In the genomic region with DNA sequence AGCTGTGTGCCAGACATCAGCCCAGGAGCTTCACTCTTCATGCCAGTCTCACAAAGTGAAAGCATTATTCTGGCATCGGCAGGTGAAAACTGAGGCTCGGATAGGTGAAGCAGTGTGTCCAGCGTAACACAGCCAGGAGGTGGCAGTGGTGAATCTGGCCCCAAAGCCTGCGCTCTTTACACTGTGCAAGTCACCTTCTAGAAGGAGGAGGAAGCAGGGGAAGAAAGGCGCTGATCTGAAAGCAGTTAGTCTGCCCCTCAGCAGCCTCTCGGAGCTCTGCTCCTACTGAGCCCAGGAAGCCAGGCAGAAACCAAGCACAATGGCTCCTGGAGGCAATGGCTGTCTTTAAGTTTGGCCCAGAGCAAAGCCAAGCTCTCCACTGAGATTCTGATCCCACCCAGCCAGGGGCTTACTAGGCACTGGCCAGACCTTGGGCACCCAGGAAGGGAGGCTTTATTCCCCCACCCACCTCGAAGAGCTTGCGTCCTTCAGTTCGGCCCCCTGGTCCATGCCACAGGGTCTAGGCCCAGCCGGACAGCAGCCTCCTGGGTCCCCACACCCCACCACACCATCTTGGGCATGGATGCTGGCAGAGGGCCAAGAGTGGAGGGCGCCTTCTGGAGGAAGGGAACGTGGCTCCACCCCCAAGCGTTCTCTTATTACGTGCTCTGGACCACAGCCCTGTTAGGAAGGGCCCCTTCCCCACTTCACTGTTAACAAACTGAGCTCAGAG, we compare ENCODE assay signal across 7 cellular contexts.
DNase-seq lines count a peak whose midpoint lies in the region; ATAC-seq and TF ChIP-seq lines count a peak whose summit lies in the region.

No MANE protein-coding gene starts in this region.

- H3K4me3 Mint-ChIP-seq in activated CD8-positive, alpha-beta T cell treated with anti-CD3 and anti-CD28 coated beads for 36 hours, result no peak overlapping the region

- ATAC-seq in GM19035 (IDR thresholded peaks at IDR 0.05; ENCODE audit: unreplicated experiment), result peak; percentile 94
- peak; percentile 70 for ATAC-seq in activated CD8-positive, alpha-beta T cell treated with anti-CD3 and anti-CD28 coated beads for 36 hours

- no peaks in the 10 kb centered on the region for H3K9me3 Mint-ChIP-seq in activated CD8-positive, alpha-beta T cell treated with anti-CD3 and anti-CD28 coated beads for 36 hours

- no peaks in the 10 kb centered on the region for H3K36me3 Mint-ChIP-seq in activated CD8-positive, alpha-beta T cell treated with anti-CD3 and anti-CD28 coated beads for 36 hours (ENCODE audit: low read depth)

- peak; percentile 17 for DNase-seq in G401 (ENCODE audit: low spot score)
- DNase-seq in HuH-7 (ENCODE audit: low spot score), result peak; percentile 55
- peak; percentile 38 for DNase-seq in activated CD8-positive, alpha-beta T cell treated with anti-CD3 and anti-CD28 coated beads for 36 hours
- peak; percentile 79 for DNase-seq in medulla oblongata (ENCODE audit: extremely low spot score)
- DNase-seq in stimulated activated naive CD4-positive, alpha-beta T cell treated with Interleukin-2 at 50 U/mL for 16 hours (lab: John Stamatoyannopoulos, UW), result no peak
- no peak for DNase-seq in EL

- POLR2A ChIA-PET in activated CD8-positive, alpha-beta T cell treated with anti-CD3 and anti-CD28 coated beads for 36 hours (lab: Charles Lee), result no interaction called here

- TF ChIP-seq CTCF in activated CD8-positive, alpha-beta T cell treated with anti-CD3 and anti-CD28 coated beads for 36 hours (IDR thresholded peaks at IDR 0.05), result no peak

- no peaks in the 10 kb centered on the region for H3K4me1 Mint-ChIP-seq in activated CD8-positive, alpha-beta T cell treated with anti-CD3 and anti-CD28 coated beads for 36 hours (ENCODE audit: low read depth)

- H3K27ac Mint-ChIP-seq in activated CD8-positive, alpha-beta T cell treated with anti-CD3 and anti-CD28 coated beads for 36 hours, result no peak overlapping the region

- intact Hi-C loops in activated CD8-positive, alpha-beta T cell treated with anti-CD3 and anti-CD28 coated beads for 36 hours (cut with micrococcal nuclease), result loop anchor here (5.0 kb wide), 1 partner anchor 115 kb away; no protein-coding TSS in a partner anchor

- in situ Hi-C loops in G401 (cut with HindIII; ENCODE audit: low sequenced_read_pairs), result no loop called here

- peaks cover 14% of the 10 kb centered on the region for H3K27me3 Mint-ChIP-seq in activated CD8-positive, alpha-beta T cell treated with anti-CD3 and anti-CD28 coated beads for 36 hours

- CTCF ChIA-PET in activated CD8-positive, alpha-beta T cell treated with anti-CD3 and anti-CD28 coated beads for 36 hours (lab: Charles Lee), result no interaction called here

Comparison
In these comparisons a context has a peak if more than half of its experiments do, and no peak if none do; other contexts are left out.
1. DNase-seq: peak in G401 (single experiment), HuH-7 (single experiment), activated CD8-positive, alpha-beta T cell treated with anti-CD3 and anti-CD28 coated beads for 36 hours (single experiment) and medulla oblongata (single experiment); none in stimulated activated naive CD4-positive, alpha-beta T cell treated with Interleukin-2 at 50 U/mL for 16 hours (single experiment) and EL (single experiment).